In genomic region chr6:48825501-48826317, GRCh38 we compare ENCODE assay signal across 20 cellular contexts.
DNase-seq lines count a peak whose midpoint lies in the region; FAIRE-seq and TF ChIP-seq lines count a peak whose summit lies in the region.
"Had no signal": no experiment of that assay in that cellular context is flagged by ENCODE, and none has a peak within 500 bp of the region (broad histone marks: within the 10 kb centered on the region; RNA-seq: fewer than 3 reads in every experiment).

No MANE protein-coding gene starts in this region.

- H3K9me3 ChIP-seq in GM23248 (ENCODE audit: low read depth) = no peaks in the 10 kb centered on the region
- H3K9me3 ChIP-seq in Peyer's patch = no peaks in the 10 kb centered on the region
- H3K9me3 ChIP-seq: body of pancreas, gastroesophageal sphincter, right atrium auricular region, suprapubic skin had no signal

- peaks cover 29% of the 10 kb centered on the region for H3K4me1 ChIP-seq in GM23248 (ENCODE audit: insufficient read depth)
- H3K4me1 ChIP-seq in Peyer's patch = no peaks in the 10 kb centered on the region
- H3K4me1 ChIP-seq: BLaER1, body of pancreas, gastroesophageal sphincter, right atrium auricular region, suprapubic skin had no signal

- H3K4me3 ChIP-seq in GM23248 (peak overlapping the region; percentile 35), coronary artery (no peak overlapping the region), Peyer's patch (no peak overlapping the region)
- H3K4me3 ChIP-seq: BLaER1, body of pancreas, gastroesophageal sphincter, right atrium auricular region, suprapubic skin had no signal

- in situ Hi-C loops in GM23248 (cut with MboI) = no loop called here

- H3K36me3 ChIP-seq in GM23248 (ENCODE audit: low read depth) (no peaks in the 10 kb centered on the region), Peyer's patch (no peaks in the 10 kb centered on the region)
- H3K36me3 ChIP-seq: BLaER1, gastroesophageal sphincter, right atrium auricular region, suprapubic skin had no signal

- H2AFZ ChIP-seq in GM23248 = peak overlapping the region; percentile 40

- WGBS in GM23248 (ENCODE audit: low coverage in 1 of 2, low lambda C conversion rate in 2 of 2, missing lambda C conversion rate in 2 of 2), 2 experiments = 29 to 35% methylated on average over 4 of the region's 4 CpGs

- H3K27me3 ChIP-seq in GM23248 (replicated peaks; ENCODE audit: insufficient read depth) (no peaks in the 10 kb centered on the region), Peyer's patch (no peaks in the 10 kb centered on the region)
- H3K27me3 ChIP-seq: BLaER1, body of pancreas, gastroesophageal sphincter, right atrium auricular region, suprapubic skin had no signal

- H3K27ac ChIP-seq in GM23248 = peak overlapping the region; percentile 99
- H3K27ac ChIP-seq in coronary artery = peak overlapping the region; percentile 18 to 43
- no peak overlapping the region for H3K27ac ChIP-seq in Peyer's patch
- H3K27ac ChIP-seq: BLaER1, body of pancreas, gastroesophageal sphincter had no signal

- no peak for TF ChIP-seq POLR2A in Peyer's patch (IDR thresholded peaks at IDR 0.05)

- DNase-seq in GM23248 = peak; percentile 42
- DNase-seq in RCC 7860 (ENCODE audit: low spot score) = peak; percentile 6
- no peak for DNase-seq in coronary artery (ENCODE audit: low spot score)
- peak; percentile 4 for DNase-seq in myocyte (ENCODE audit: low read depth)
- DNase-seq in NCI-H1436 treated with DMSO at 0.1 percent for 48 hours (lab: John Stamatoyannopoulos, UW) = no peak
- DNase-seq in HUDEP-2 (lab: John Stamatoyannopoulos, UW; ENCODE audit: unreplicated experiment in 76 of 76) = no peak
- DNase-seq in Peyer's patch = no peak
- DNase-seq in anterior cingulate cortex (lab: John Stamatoyannopoulos, UW) = no peak
- DNase-seq: activated gamma-delta T cell; body of pancreas; DMS153; effector CD8-positive, alpha-beta T cell; NCI-H1694 treated with DMSO at 0.1 percent for 48 hours; NCI-H69; stimulated activated CD4-positive, alpha-beta T cell treated with anti-CD3 and anti-CD28 coated beads, Interleukin-2, amount 100 ng/mL, for 24 hours; T-helper 17 cell had no signal

- peaks cover 26% of the 10 kb centered on the region for H3F3A ChIP-seq in GM23248 (ENCODE audit: insufficient read depth)

- no peaks in the 10 kb centered on the region for H4K20me1 ChIP-seq in GM23248 (ENCODE audit: insufficient read depth)
- H4K20me1 ChIP-seq: BLaER1 had no signal

- no peaks in the 10 kb centered on the region for H3K79me2 ChIP-seq in GM23248 (ENCODE audit: insufficient read depth)

- H3K9me2 ChIP-seq in GM23248 (ENCODE audit: insufficient read depth) = no peaks in the 10 kb centered on the region

- H3K9ac ChIP-seq in GM23248 = peak overlapping the region; percentile 78
- H3K9ac ChIP-seq: BLaER1 had no signal

- peak overlapping the region; percentile 76 for H3K4me2 ChIP-seq in GM23248 (ENCODE audit: unreplicated experiment)
- H3K4me2 ChIP-seq: BLaER1 had no signal

- TF ChIP-seq CTCF in coronary artery (IDR thresholded peaks at IDR 0.05) (no peak), Peyer's patch (IDR thresholded peaks at IDR 0.05) (no peak)

- FAIRE-seq in RCC 7860 (lab: Jason Lieb, UNC) = no peak

Comparison
In these comparisons a context has a peak if more than half of its experiments do, and no peak if none do; other contexts are left out.
1. DNase-seq: peak in GM23248 (single experiment), RCC 7860 (single experiment) and myocyte (single experiment); none in coronary artery (single experiment), NCI-H1436 treated with DMSO at 0.1 percent for 48 hours (single experiment), HUDEP-2 (0 of 76), Peyer's patch (0 of 3) and anterior cingulate cortex (0 of 58).
2. H3K27ac ChIP-seq: peak in GM23248 (single experiment) and coronary artery (2 of 2); none in Peyer's patch (0 of 4).